ENCODE assay signal across 8 cellular contexts in genomic region chr16:23182675-23183485, GRCh38. TPM values are rescaled to one million over a fixed set of nuclear protein-coding genes. Genes with fewer than 3 reads are reported as not detected.
DNase-seq lines count a peak whose midpoint lies in the region; ATAC-seq and TF ChIP-seq lines count a peak whose summit lies in the region.

Gene SCNN1G, plus strand, starts transcription at chr16:23182745. Its CDS starts 3,527 bp downstream, at chr16:23186272.

- H3K36me3 ChIP-seq in Caco-2 (ENCODE audit: control insufficient read depth, insufficient read depth, low read length) (no peaks in the 10 kb centered on the region), NT2/D1 (ENCODE audit: insufficient read depth, insufficient read length, low read length) (no peaks in the 10 kb centered on the region), esophagus muscularis mucosa (no peaks in the 10 kb centered on the region)

- H3K9ac ChIP-seq in NT2/D1 (ENCODE audit: insufficient read length, low read depth) = peak within 1 kb of the TSS; percentile 62

- WGBS in esophagus muscularis mucosa = 2% methylated on average over 50 of the region's 70 CpGs

- intact Hi-C loops in Caco-2 (cut with micrococcal nuclease; ENCODE audit: unreplicated experiment) (loop anchor here (1.0 to 10.0 kb wide), 2 partner anchors 112 to 251 kb away; no protein-coding TSS in a partner anchor), esophagus muscularis mucosa (cut with DNase I) (loop anchor here (2.0 kb wide), 1 partner anchor 252 kb away; no protein-coding TSS in a partner anchor)

- TF ChIP-seq CTCF in Caco-2 (IDR thresholded peaks at IDR 0.05; ENCODE audit: insufficient read depth in 1 of 2, low read depth in 1 of 2, low read length in 1 of 2, severe bottlenecking in 1 of 2, unreplicated experiment in 1 of 2) (no peak), esophagus muscularis mucosa (IDR thresholded peaks at IDR 0.05) (peak in 1 of 3 experiments; percentile 35), osteocyte (IDR thresholded peaks at IDR 0.05) (peak; percentile 55)

- no peak for DNase-seq in Caco-2
- no peak for DNase-seq in NT2/D1 (ENCODE audit: low read depth, low spot score)
- DNase-seq in esophagus muscularis mucosa (ENCODE audit: extremely low spot score) = no peak
- DNase-seq in osteocyte (ENCODE audit: extremely low spot score, unreplicated experiment) = no peak
- no peak for DNase-seq in NCI-H2196 treated with DMSO at 0.1 percent for 48 hours (lab: John Stamatoyannopoulos, UW; ENCODE audit: unreplicated experiment)
- no peak for DNase-seq in 8988T

- H3K27ac Mint-ChIP-seq in Caco-2 (ENCODE audit: unreplicated experiment) (no peak within 1 kb of the TSS), osteocyte (ENCODE audit: unreplicated experiment) (no peak within 1 kb of the TSS)

- H3K4me1 Mint-ChIP-seq in Caco-2 (ENCODE audit: low read depth, unreplicated experiment) = peaks cover 14% of the 10 kb centered on the region
- peaks cover 4% of the 10 kb centered on the region for H3K4me1 Mint-ChIP-seq in osteocyte (ENCODE audit: unreplicated experiment)

- CTCF ChIA-PET in Caco-2 (lab: Charles Lee) = interaction anchor here (0.6 to 1.1 kb wide), 3 partner anchors 17 to 253 kb away, joined by 3 to 13 read pairs (median 5); no protein-coding TSS in a partner anchor

- no TSS peak for BruUV-seq in Caco-2 (replicated peaks; lab: Mats Ljungman, UMichigan)

- TF ChIP-seq POLR2A in esophagus muscularis mucosa (IDR thresholded peaks at IDR 0.05; ENCODE audit: low read depth) = no peak

- H3K9me3 ChIP-seq in Caco-2 (no peaks in the 10 kb centered on the region), NT2/D1 (ENCODE audit: insufficient read depth, low read length) (no peaks in the 10 kb centered on the region), esophagus muscularis mucosa (no peaks in the 10 kb centered on the region)

- H3K27me3 ChIP-seq in Caco-2 (replicated peaks; ENCODE audit: control insufficient read depth, insufficient read depth, low read length) (peaks cover 5% of the 10 kb centered on the region; the same call in 1 of the 2 replicates), NT2/D1 (ENCODE audit: insufficient read depth, insufficient read length) (peaks cover 46% of the 10 kb centered on the region), esophagus muscularis mucosa (peaks cover 15 to 80% (median 18%) of the 10 kb centered on the region in 4 donors)

- H3K9me3 Mint-ChIP-seq in Caco-2 (ENCODE audit: unreplicated experiment) = no peaks in the 10 kb centered on the region
- no peaks in the 10 kb centered on the region for H3K9me3 Mint-ChIP-seq in osteocyte (ENCODE audit: unreplicated experiment)

- TF ChIP-seq EP300 in esophagus muscularis mucosa (IDR thresholded peaks at IDR 0.05) = no peak

- H3K4me1 ChIP-seq in Caco-2 = peaks cover 6% of the 10 kb centered on the region; the same call in 1 of the 2 replicates
- H3K4me1 ChIP-seq in NT2/D1 (ENCODE audit: insufficient read depth, insufficient read length) = peaks cover 12% of the 10 kb centered on the region
- peaks cover 13 to 17% (median 15%) of the 10 kb centered on the region in 4 donors for H3K4me1 ChIP-seq in esophagus muscularis mucosa

- H3K27ac ChIP-seq in esophagus muscularis mucosa (replicated peaks in 1 of 4) = no peak within 1 kb of the TSS

- POLR2A ChIA-PET in Caco-2 (lab: Charles Lee) = no interaction called here

- peak within 1 kb of the TSS; percentile 31 for H3K4me3 ChIP-seq in Caco-2 (ENCODE audit: low read depth, low read length)
- peak within 1 kb of the TSS; percentile 52 for H3K4me3 ChIP-seq in NT2/D1 (ENCODE audit: insufficient read length, low read depth)
- H3K4me3 ChIP-seq in esophagus muscularis mucosa = peak within 1 kb of the TSS; percentile 49 to 57 (median 50)

- peak within 1 kb of the TSS; percentile 66 for H3K4me3 Mint-ChIP-seq in Caco-2 (ENCODE audit: unreplicated experiment)
- peak within 1 kb of the TSS; percentile 62 for H3K4me3 Mint-ChIP-seq in osteocyte (ENCODE audit: unreplicated experiment)

- ATAC-seq in GM21529 (IDR thresholded peaks at IDR 0.05; ENCODE audit: unreplicated experiment) = peak; percentile 10
- ATAC-seq in HG03457 (IDR thresholded peaks at IDR 0.05; ENCODE audit: unreplicated experiment) = no peak

- no peaks in the 10 kb centered on the region for H3K36me3 Mint-ChIP-seq in Caco-2 (ENCODE audit: insufficient read depth, unreplicated experiment)
- no peaks in the 10 kb centered on the region for H3K36me3 Mint-ChIP-seq in osteocyte (ENCODE audit: unreplicated experiment)

- H3K27me3 Mint-ChIP-seq in Caco-2 (ENCODE audit: insufficient read depth, unreplicated experiment) (peaks cover 28% of the 10 kb centered on the region), osteocyte (ENCODE audit: unreplicated experiment) (peaks cover 69% of the 10 kb centered on the region)

RNA-seq across cellular contexts. Expression of gene SCNN1G, which starts in this region (rescaled TPM):
- total RNA-seq in Caco-2 (2022) (not detected in 2 replicates), esophagus muscularis mucosa (under 1 TPM in 2 of 4 donors, not detected in 2; 0.06 to 0.34 TPM), osteocyte (not detected in 2 replicates)
